8 cellular contexts compared by ENCODE assay signal in the genomic region with DNA sequence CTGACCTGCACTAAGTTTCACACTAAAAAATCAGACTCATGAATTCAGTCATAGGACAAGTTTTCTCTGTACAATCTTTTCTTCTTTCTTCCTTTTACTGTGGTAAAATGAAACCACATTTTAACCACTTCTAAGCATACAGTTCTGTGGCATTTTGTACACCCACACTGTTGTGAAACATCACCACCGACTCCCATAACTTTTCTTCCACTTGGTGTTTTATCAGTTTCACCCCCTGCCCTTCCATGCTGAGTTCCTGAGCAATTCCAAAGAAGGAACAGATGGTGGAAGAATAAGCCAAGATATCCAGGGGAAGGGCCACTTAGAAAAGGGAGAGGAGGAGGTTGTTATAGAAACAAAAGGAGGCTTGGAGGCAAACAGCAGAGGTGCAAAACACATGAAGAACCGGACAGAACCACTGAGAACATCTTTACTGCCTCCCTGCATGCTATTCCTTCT. TPM values are rescaled to one million over a fixed set of nuclear protein-coding genes. Genes with fewer than 3 reads are reported as not detected.
A peak's percentile ranks its signal among the peaks of the same experiment; 100 is the strongest.
DNase-seq lines count a peak whose midpoint lies in the region; ATAC-seq and TF ChIP-seq lines count a peak whose summit lies in the region.

No MANE protein-coding gene starts in this region.

- intact Hi-C loops in psoas muscle (cut with DNase I) (no loop called here), ascending aorta (cut with DNase I) (no loop called here)

- H3K27ac Mint-ChIP-seq in T-helper 1 cell treated with Interleukin-12 subunit alpha and Interleukin-12 subunit beta and Interleukin-4 antibody, amounts not matched to agents 30 μg/mL and 1 μg/mL, for 36 hours = peak overlapping the region; percentile 43
- H3K27ac Mint-ChIP-seq in natural killer cell treated with Interleukin-12 subunit alpha and Interleukin-12 subunit beta and Interleukin-15 and Interleukin-18, amount 100 ng/mL, for 72 hours = peak overlapping the region; percentile 43 to 68

- TF ChIP-seq CTCF in psoas muscle (IDR thresholded peaks at IDR 0.05) = no peak
- peak in 1 of 3 experiments; percentile 13 for TF ChIP-seq CTCF in ascending aorta (IDR thresholded peaks at IDR 0.05)

- no peak for DNase-seq in natural killer cell treated with Interleukin-12 subunit alpha and Interleukin-12 subunit beta and Interleukin-15 and Interleukin-18, amount 100 ng/mL, for 72 hours (ENCODE audit: low spot score)
- no peak for DNase-seq in NCI-H2196 (lab: John Stamatoyannopoulos, UW; ENCODE audit: unreplicated experiment)
- DNase-seq in psoas muscle = no peak
- DNase-seq in ascending aorta (ENCODE audit: low spot score in 2 of 2) = no peak

- no peaks in the 10 kb centered on the region for H3K9me3 ChIP-seq in psoas muscle
- no peaks in the 10 kb centered on the region for H3K9me3 ChIP-seq in ascending aorta

- H3K27ac ChIP-seq in ACC112 (ENCODE audit: low read depth, low read length) (peak overlapping the region; percentile 18), psoas muscle (no peak overlapping the region), ascending aorta (peak overlapping the region in 1 of 2 donors; percentile 14)

- H3K4me3 ChIP-seq in ACC112 (ENCODE audit: low read depth, low read length) (peak overlapping the region; percentile 15; the same call in 1 of the 2 replicates), psoas muscle (no peak overlapping the region), ascending aorta (no peak overlapping the region)

- H2AFZ ChIP-seq in ACC112 (ENCODE audit: low read length, unreplicated experiment) = peak overlapping the region; percentile 5

- H3K4me1 Mint-ChIP-seq in T-helper 1 cell treated with Interleukin-12 subunit alpha and Interleukin-12 subunit beta and Interleukin-4 antibody, amounts not matched to agents 30 μg/mL and 1 μg/mL, for 36 hours (ENCODE audit: low read depth) = peaks cover 15% of the 10 kb centered on the region
- peaks cover 14 to 24% of the 10 kb centered on the region in 2 donors for H3K4me1 Mint-ChIP-seq in natural killer cell treated with Interleukin-12 subunit alpha and Interleukin-12 subunit beta and Interleukin-15 and Interleukin-18, amount 100 ng/mL, for 72 hours (ENCODE audit: low read depth in 2 of 2)

- peaks cover 20% of the 10 kb centered on the region for H3K4me1 ChIP-seq in ACC112 (ENCODE audit: control insufficient read depth, insufficient read depth, low read length, unreplicated experiment)
- no peaks in the 10 kb centered on the region for H3K4me1 ChIP-seq in psoas muscle
- H3K4me1 ChIP-seq in ascending aorta = no peaks in the 10 kb centered on the region

- H3K36me3 ChIP-seq in ACC112 (ENCODE audit: insufficient read depth, low read length) (peaks cover 17% of the 10 kb centered on the region; the same call in 1 of the 2 replicates), psoas muscle (ENCODE audit: insufficient read depth in 1 of 2, low read depth in 1 of 2) (peaks cover 3 to 52% of the 10 kb centered on the region in 2 donors), ascending aorta (peaks cover 21 to 28% of the 10 kb centered on the region in 2 donors)

- H3K9me3 Mint-ChIP-seq in T-helper 1 cell treated with Interleukin-12 subunit alpha and Interleukin-12 subunit beta and Interleukin-4 antibody, amounts not matched to agents 30 μg/mL and 1 μg/mL, for 36 hours = no peaks in the 10 kb centered on the region
- H3K9me3 Mint-ChIP-seq in natural killer cell treated with Interleukin-12 subunit alpha and Interleukin-12 subunit beta and Interleukin-15 and Interleukin-18, amount 100 ng/mL, for 72 hours = no peaks in the 10 kb centered on the region

- peak overlapping the region; percentile 0 for H3K4me3 Mint-ChIP-seq in T-helper 1 cell treated with Interleukin-12 subunit alpha and Interleukin-12 subunit beta and Interleukin-4 antibody, amounts not matched to agents 30 μg/mL and 1 μg/mL, for 36 hours
- peak overlapping the region; percentile 77 for H3K4me3 Mint-ChIP-seq in natural killer cell treated with Interleukin-12 subunit alpha and Interleukin-12 subunit beta and Interleukin-15 and Interleukin-18, amount 100 ng/mL, for 72 hours

- H3K36me3 Mint-ChIP-seq in T-helper 1 cell treated with Interleukin-12 subunit alpha and Interleukin-12 subunit beta and Interleukin-4 antibody, amounts not matched to agents 30 μg/mL and 1 μg/mL, for 36 hours (ENCODE audit: low read depth) = peaks cover 51% of the 10 kb centered on the region
- peaks cover 20% of the 10 kb centered on the region for H3K36me3 Mint-ChIP-seq in natural killer cell treated with Interleukin-12 subunit alpha and Interleukin-12 subunit beta and Interleukin-15 and Interleukin-18, amount 100 ng/mL, for 72 hours

- peak; percentile 98 for ATAC-seq in GM18511 (IDR thresholded peaks at IDR 0.05; ENCODE audit: unreplicated experiment)
- peak; percentile 91 for ATAC-seq in HG02938 (IDR thresholded peaks at IDR 0.05; ENCODE audit: unreplicated experiment)
- peak; percentile 84 to 92 for ATAC-seq in natural killer cell treated with Interleukin-12 subunit alpha and Interleukin-12 subunit beta and Interleukin-15 and Interleukin-18, amount 100 ng/mL, for 72 hours
- no peak for ATAC-seq in psoas muscle

- H3K27me3 ChIP-seq in ACC112 (ENCODE audit: insufficient read depth, low read length) (no peaks in the 10 kb centered on the region), psoas muscle (ENCODE audit: insufficient read depth in 3 of 3, low read length in 2 of 3) (no peaks in the 10 kb centered on the region), ascending aorta (no peaks in the 10 kb centered on the region)

- WGBS in psoas muscle, 3 donors = 53 to 62% (median 54%) methylated on average over 2 of the region's 2 CpGs

- H3K79me2 ChIP-seq in ACC112 (ENCODE audit: control insufficient read depth, insufficient read depth, low read length, unreplicated experiment) = no peaks in the 10 kb centered on the region

- H3K27me3 Mint-ChIP-seq in T-helper 1 cell treated with Interleukin-12 subunit alpha and Interleukin-12 subunit beta and Interleukin-4 antibody, amounts not matched to agents 30 μg/mL and 1 μg/mL, for 36 hours (ENCODE audit: low read depth) = peaks cover 25% of the 10 kb centered on the region
- no peaks in the 10 kb centered on the region for H3K27me3 Mint-ChIP-seq in natural killer cell treated with Interleukin-12 subunit alpha and Interleukin-12 subunit beta and Interleukin-15 and Interleukin-18, amount 100 ng/mL, for 72 hours

RNA-seq across cellular contexts. Expression of a gene that starts 22.6 kb away (rescaled TPM):
- total RNA-seq in natural killer cell treated with Interleukin-12 subunit alpha and Interleukin-12 subunit beta and Interleukin-15 and Interleukin-18, amount 100 ng/mL, for 72 hours = 10 to 100 TPM in 1 of 2 donors, 1 to 10 TPM in 1; 9.7 to 13.6 TPM
- total RNA-seq in psoas muscle = 1,000 to 10,000 TPM in 1 of 4 donors, 100 to 1,000 TPM in 3; 384 to 1,107 (median 729) TPM
- 100 to 1,000 TPM; 609 to 934 (median 795) TPM for polyA plus RNA-seq in psoas muscle
- total RNA-seq in ascending aorta = 19.6 TPM

RNA-seq across cellular contexts. Expression of a gene that starts 38.2 kb away (rescaled TPM):
- 10 to 100 TPM; 21.5 to 37.0 TPM for total RNA-seq in natural killer cell treated with Interleukin-12 subunit alpha and Interleukin-12 subunit beta and Interleukin-15 and Interleukin-18, amount 100 ng/mL, for 72 hours
- total RNA-seq in psoas muscle (10 to 100 TPM; 10.1 to 20.3 (median 11.3) TPM), ascending aorta (27.7 TPM)
- 1 to 10 TPM; 3.0 to 7.7 (median 7.5) TPM for polyA plus RNA-seq in psoas muscle

RNA-seq across cellular contexts. Expression of a gene that starts 43.8 kb away (rescaled TPM):
- 10 to 100 TPM; 20.6 to 30.6 TPM for total RNA-seq in natural killer cell treated with Interleukin-12 subunit alpha and Interleukin-12 subunit beta and Interleukin-15 and Interleukin-18, amount 100 ng/mL, for 72 hours
- total RNA-seq in psoas muscle (10 to 100 TPM in 2 of 4 donors, 1 to 10 TPM in 2; 9.1 to 12.0 (median 10.3) TPM), ascending aorta (18.7 TPM)
- 10 to 100 TPM in 1 of 3 donors, 1 to 10 TPM in 2; 5.3 to 13.0 (median 6.1) TPM for polyA plus RNA-seq in psoas muscle

Comparison
In these comparisons a context has a peak if more than half of its experiments do, and no peak if none do; other contexts are left out.
1. ATAC-seq: peak in GM18511 (single experiment), HG02938 (single experiment) and natural killer cell treated with Interleukin-12 subunit alpha and Interleukin-12 subunit beta and Interleukin-15 and Interleukin-18, amount 100 ng/mL, for 72 hours (2 of 2); none in psoas muscle (0 of 4).
2. RNA of a gene that starts 22.6 kb away (total RNA-seq): 384 to 1,107 TPM in psoas muscle; 19.6 TPM in ascending aorta (single experiment) and 9.7 to 13.6 TPM in natural killer cell treated with Interleukin-12 subunit alpha and Interleukin-12 subunit beta and Interleukin-15 and Interleukin-18, amount 100 ng/mL, for 72 hours; every median in the first group is over 10 times any median in the second.